Comparison of ENCODE assay signal across 13 cellular contexts in genomic region chr1:94727846-94728715, GRCh38.
DNase-seq lines count a peak whose midpoint lies in the region; ATAC-seq and TF ChIP-seq lines count a peak whose summit lies in the region.
"Had no signal": no experiment of that assay in that cellular context is flagged by ENCODE, and none has a peak within 500 bp of the region (broad histone marks: within the 10 kb centered on the region; RNA-seq: fewer than 3 reads in every experiment).

No MANE protein-coding gene starts in this region.

- no peaks in the 10 kb centered on the region for H3K79me2 ChIP-seq in hepatocyte

- H2AFZ ChIP-seq in hepatocyte: no peak overlapping the region

- WGBS in hepatocyte (ENCODE audit: low lambda C conversion rate, missing lambda C conversion rate): 41% methylated on average over 7 of the region's 7 CpGs

- H3K36me3 ChIP-seq in hepatocyte (replicated peaks; ENCODE audit: insufficient read depth, low read depth): no peaks in the 10 kb centered on the region

- H4K20me1 ChIP-seq in hepatocyte (ENCODE audit: insufficient read depth, poor library complexity, severe bottlenecking): no peaks in the 10 kb centered on the region

- peaks cover 16% of the 10 kb centered on the region for H3K4me1 ChIP-seq in hepatocyte (ENCODE audit: insufficient read depth)

- no peak for TF ChIP-seq CTCF in hepatocyte (IDR thresholded peaks at IDR 0.05; ENCODE audit: poor library complexity)

- ATAC-seq in HG03469 (IDR thresholded peaks at IDR 0.05; ENCODE audit: unreplicated experiment): no peak
- no peak for ATAC-seq in GM21381 (IDR thresholded peaks at IDR 0.05; ENCODE audit: unreplicated experiment)
- no peak for ATAC-seq in HG03442 (IDR thresholded peaks at IDR 0.05; ENCODE audit: unreplicated experiment)

- no peaks in the 10 kb centered on the region for H3K9me3 ChIP-seq in hepatocyte (ENCODE audit: low read depth)

- DNase-seq in DMS 273 (lab: John Stamatoyannopoulos, UW; ENCODE audit: unreplicated experiment): peak; percentile 43
- DNase-seq in DMS 273 treated with DMSO at 0.1 percent for 48 hours (lab: John Stamatoyannopoulos, UW): no peak
- DNase-seq in amniotic epithelial cell (ENCODE audit: low read depth): peak; percentile 80
- DNase-seq in hepatocyte (ENCODE audit: low spot score): peak; percentile 54
- no peak for DNase-seq in stimulated activated CD4-positive, alpha-beta T cell treated with anti-CD3 and anti-CD28 coated beads, Interleukin-2, amount 100 ng/mL, for 24 hours
- DNase-seq: activated B cell treated with CpG ODN at 0.5 μM for 24 hours; activated naive CD4-positive, alpha-beta T cell treated with anti-CD3 and anti-CD28 coated beads for 36 hours; naive B cell; NCI-H526 had no signal

- no peak overlapping the region for H3K4me2 ChIP-seq in hepatocyte

- no peaks in the 10 kb centered on the region for H3K9me2 ChIP-seq in hepatocyte (replicated peaks; ENCODE audit: insufficient read depth)

- peak overlapping the region; percentile 57 for H3K27ac ChIP-seq in hepatocyte
- H3K27ac ChIP-seq: 22Rv1 had no signal

- no peak overlapping the region for H3K4me3 ChIP-seq in hepatocyte

- H3K27me3 ChIP-seq in hepatocyte: no peaks in the 10 kb centered on the region

Comparison
In these comparisons a context has a peak if more than half of its experiments do, and no peak if none do; other contexts are left out.
1. DNase-seq: peak in DMS 273 (single experiment), amniotic epithelial cell (single experiment) and hepatocyte (single experiment); none in DMS 273 treated with DMSO at 0.1 percent for 48 hours (single experiment) and stimulated activated CD4-positive, alpha-beta T cell treated with anti-CD3 and anti-CD28 coated beads, Interleukin-2, amount 100 ng/mL, for 24 hours (0 of 2).